In the genomic region with DNA sequence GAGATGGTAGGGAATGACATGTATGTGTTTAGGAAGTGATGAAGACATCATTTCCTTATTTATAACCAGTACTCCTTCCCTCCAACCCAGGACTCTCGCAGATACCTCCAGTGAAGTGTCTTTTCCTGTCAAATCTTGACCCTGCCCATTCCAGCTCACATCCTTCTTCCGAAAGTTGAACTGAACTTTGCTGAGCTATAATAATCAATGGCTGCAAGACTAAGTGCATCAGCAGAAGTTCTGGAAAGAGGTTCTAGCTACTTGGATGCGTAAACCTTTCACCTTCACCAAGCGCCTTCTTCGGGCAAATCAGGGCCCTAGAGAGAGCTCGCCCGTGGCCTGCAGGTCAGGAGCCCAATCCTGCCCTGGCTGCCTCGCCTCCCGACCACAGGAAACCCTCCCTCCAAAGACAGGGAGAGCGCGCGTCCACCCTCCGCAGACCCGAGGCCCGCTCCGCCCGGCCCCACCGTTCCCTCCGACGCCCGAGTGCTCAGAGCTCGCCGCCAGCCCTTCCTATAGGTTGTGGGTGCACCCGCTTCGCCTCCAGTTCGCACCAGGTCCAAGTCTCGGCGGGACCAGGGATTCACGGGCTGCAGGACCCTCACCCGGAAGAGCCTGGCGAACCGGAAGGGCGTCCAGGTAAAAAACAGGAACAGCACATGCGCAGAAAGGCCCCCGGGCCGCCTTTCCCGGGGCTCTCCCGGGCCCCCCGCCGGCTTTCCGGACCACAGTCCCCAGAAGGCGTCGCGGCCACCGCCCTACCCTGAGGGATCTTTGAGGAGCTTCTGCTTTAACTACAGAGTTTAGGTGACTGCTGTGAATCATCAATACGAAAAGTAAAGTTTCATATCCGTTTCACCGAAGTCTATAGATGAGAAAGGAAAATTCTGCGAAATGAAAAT, we compare ENCODE assay signal across 8 cellular contexts. TPM values are rescaled to one million over a fixed set of nuclear protein-coding genes. Genes with fewer than 3 reads are reported as not detected.
A peak's percentile ranks its signal among the peaks of the same experiment; 100 is the strongest.
DNase-seq lines count a peak whose midpoint lies in the region; ATAC-seq and TF ChIP-seq lines count a peak whose summit lies in the region.

A gene (minus strand): TSS at position 617 of the 902 bp plus-strand sequence. CDS start 1,457 bp downstream, outside the sequence.

- no peak for TF ChIP-seq CTCF in fibroblast of villous mesenchyme (IDR thresholded peaks at IDR 0.05; ENCODE audit: insufficient read depth, low read depth, low read length)
- TF ChIP-seq CTCF in natural killer cell (IDR thresholded peaks at IDR 0.05), result no peak
- TF ChIP-seq CTCF in suprapubic skin (IDR thresholded peaks at IDR 0.05), result no peak

- peaks cover 10% of the 10 kb centered on the region for H3K4me1 ChIP-seq in suprapubic skin

- no peaks in the 10 kb centered on the region for H3K36me3 ChIP-seq in suprapubic skin

- peaks cover 9% of the 10 kb centered on the region for H3K36me3 Mint-ChIP-seq in activated CD8-positive, alpha-beta T cell treated with anti-CD3 and anti-CD28 coated beads, Interleukin-2, amount 10 ng/mL, durations not matched to agents 7 days and 5 days (ENCODE audit: low read depth)
- no peaks in the 10 kb centered on the region for H3K36me3 Mint-ChIP-seq in natural killer cell

- ATAC-seq in activated CD8-positive, alpha-beta T cell treated with anti-CD3 and anti-CD28 coated beads, Interleukin-2, amount 10 ng/mL, durations not matched to agents 7 days and 5 days, result peak; percentile 83
- ATAC-seq in natural killer cell, result peak in 2 of 3 donors; percentile 32 to 64
- no peak for ATAC-seq in GM18517 (IDR thresholded peaks at IDR 0.05; ENCODE audit: unreplicated experiment)

- CTCF ChIA-PET in activated CD8-positive, alpha-beta T cell treated with anti-CD3 and anti-CD28 coated beads, Interleukin-2, amount 10 ng/mL, durations not matched to agents 7 days and 5 days (lab: Charles Lee), result interaction anchor here (0.6 to 1.1 kb wide), 4 partner anchors 29 to 176 kb away, joined by 3 to 6 read pairs (median 3); a partner anchor contains a TSS

- H3K9me3 Mint-ChIP-seq in activated CD8-positive, alpha-beta T cell treated with anti-CD3 and anti-CD28 coated beads, Interleukin-2, amount 10 ng/mL, durations not matched to agents 7 days and 5 days (ENCODE audit: insufficient read depth), result no peaks in the 10 kb centered on the region
- no peaks in the 10 kb centered on the region for H3K9me3 Mint-ChIP-seq in natural killer cell

- TF ChIP-seq EP300 in suprapubic skin (IDR thresholded peaks at IDR 0.05), result no peak

- POLR2A ChIA-PET in activated CD8-positive, alpha-beta T cell treated with anti-CD3 and anti-CD28 coated beads, Interleukin-2, amount 10 ng/mL, durations not matched to agents 7 days and 5 days (lab: Charles Lee), result interaction anchor here (0.7 to 1.5 kb wide), 3 partner anchors 149 to 722 kb away, joined by 3 to 5 read pairs (median 4); a partner anchor contains a TSS

- H3K27ac ChIP-seq in suprapubic skin, result no peak within 1 kb of the TSS

- H3K4me3 Mint-ChIP-seq in activated CD8-positive, alpha-beta T cell treated with anti-CD3 and anti-CD28 coated beads, Interleukin-2, amount 10 ng/mL, durations not matched to agents 7 days and 5 days, result peak within 1 kb of the TSS; percentile 76
- H3K4me3 Mint-ChIP-seq in natural killer cell, result peak within 1 kb of the TSS; percentile 86

- H3K27me3 ChIP-seq in suprapubic skin, result peaks cover 28% of the 10 kb centered on the region

- H3K4me3 ChIP-seq in fibroblast of villous mesenchyme (ENCODE audit: low read depth, low read length) (peak within 1 kb of the TSS; percentile 76), suprapubic skin (peak within 1 kb of the TSS; percentile 67)

- 10% methylated on average over 42 of the region's 49 CpGs for WGBS in suprapubic skin

- intact Hi-C loops in natural killer cell (cut with micrococcal nuclease), result no loop called here

- H3K9me3 ChIP-seq in suprapubic skin, result no peaks in the 10 kb centered on the region

- peak; percentile 20 for DNase-seq in stimulated activated naive CD4-positive, alpha-beta T cell treated with Interleukin-2 at 50 U/mL for 16 hours (lab: John Stamatoyannopoulos, UW)
- no peak for DNase-seq in stimulated activated naive CD4-positive, alpha-beta T cell (lab: John Stamatoyannopoulos, UW)
- peak; percentile 89 to 94 for DNase-seq in NCI-H1930 (lab: John Stamatoyannopoulos, UW)
- DNase-seq in activated CD8-positive, alpha-beta T cell treated with anti-CD3 and anti-CD28 coated beads, Interleukin-2, amount 10 ng/mL, durations not matched to agents 7 days and 5 days, result peak; percentile 41
- DNase-seq in fibroblast of villous mesenchyme (ENCODE audit: low read depth), result peak; percentile 27
- DNase-seq in natural killer cell, result no peak
- no peak for DNase-seq in suprapubic skin (ENCODE audit: low spot score in 2 of 2)

- no peak for TF ChIP-seq POLR2A in suprapubic skin (IDR thresholded peaks at IDR 0.05)

- peaks cover 15% of the 10 kb centered on the region for H3K27me3 Mint-ChIP-seq in activated CD8-positive, alpha-beta T cell treated with anti-CD3 and anti-CD28 coated beads, Interleukin-2, amount 10 ng/mL, durations not matched to agents 7 days and 5 days (ENCODE audit: low read depth)
- peaks cover 15 to 23% of the 10 kb centered on the region in 2 donors for H3K27me3 Mint-ChIP-seq in natural killer cell (ENCODE audit: low read depth in 2 of 2)

- H3K27ac Mint-ChIP-seq in activated CD8-positive, alpha-beta T cell treated with anti-CD3 and anti-CD28 coated beads, Interleukin-2, amount 10 ng/mL, durations not matched to agents 7 days and 5 days, result peak within 1 kb of the TSS; percentile 74
- peak within 1 kb of the TSS in 1 of 2 donors; percentile 29 for H3K27ac Mint-ChIP-seq in natural killer cell

- H3K4me1 Mint-ChIP-seq in activated CD8-positive, alpha-beta T cell treated with anti-CD3 and anti-CD28 coated beads, Interleukin-2, amount 10 ng/mL, durations not matched to agents 7 days and 5 days (ENCODE audit: low read depth), result peaks cover 16% of the 10 kb centered on the region
- peaks cover 0 to 9% of the 10 kb centered on the region in 2 donors for H3K4me1 Mint-ChIP-seq in natural killer cell

RNA-seq across cellular contexts. Expression of the gene that starts here (rescaled TPM):
- total RNA-seq in activated CD8-positive, alpha-beta T cell treated with anti-CD3 and anti-CD28 coated beads, Interleukin-2, amount 10 ng/mL, durations not matched to agents 7 days and 5 days, result 1 to 10 TPM; 1.1 to 1.3 TPM
- 1.9 and 2.6 TPM in 2 replicates for total RNA-seq in fibroblast of villous mesenchyme
- total RNA-seq in natural killer cell, result under 1 TPM; 0.43 to 0.59 (median 0.43) TPM
- total RNA-seq in suprapubic skin, result 1 to 10 TPM in 2 of 4 donors, under 1 TPM in 2; 0.47 to 2.6 (median 1.4) TPM

Comparison
In these comparisons a context has a peak if more than half of its experiments do, and no peak if none do; other contexts are left out.
1. DNase-seq: peak in stimulated activated naive CD4-positive, alpha-beta T cell treated with Interleukin-2 at 50 U/mL for 16 hours (single experiment), NCI-H1930 (2 of 2), activated CD8-positive, alpha-beta T cell treated with anti-CD3 and anti-CD28 coated beads, Interleukin-2, amount 10 ng/mL, durations not matched to agents 7 days and 5 days (single experiment) and fibroblast of villous mesenchyme (single experiment); none in stimulated activated naive CD4-positive, alpha-beta T cell (0 of 6), natural killer cell (single experiment) and suprapubic skin (0 of 2).
2. Peak in ATAC-seq in natural killer cell; RNA of the gene not detected or under 1 TPM.